Comparison of ENCODE assay signal across 2 cellular contexts in genomic region chr11:5200582-5200981, GRCh38.
TF ChIP-seq lines count a peak whose summit lies in the region.

A gene with protein sequence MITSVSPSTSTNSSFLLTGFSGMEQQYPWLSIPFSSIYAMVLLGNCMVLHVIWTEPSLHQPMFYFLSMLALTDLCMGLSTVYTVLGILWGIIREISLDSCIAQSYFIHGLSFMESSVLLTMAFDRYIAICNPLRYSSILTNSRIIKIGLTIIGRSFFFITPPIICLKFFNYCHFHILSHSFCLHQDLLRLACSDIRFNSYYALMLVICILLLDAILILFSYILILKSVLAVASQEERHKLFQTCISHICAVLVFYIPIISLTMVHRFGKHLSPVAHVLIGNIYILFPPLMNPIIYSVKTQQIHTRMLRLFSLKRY (minus strand): TSS chr11:5200682. CDS start chr11:5200682, 0 bp downstream.

TF ChIP-seq in GM23338, 12 proteins besides CTCF, POLR2A, EP300 and RAD21:
- no peak for TF ChIP-seq ZNF114 (CRISPR knock-in tag; IDR thresholded peaks at IDR 0.05)
- TF ChIP-seq NANOG (IDR thresholded peaks at IDR 0.05; ENCODE audit: borderline replicate concordance), result no peak
- no peak for TF ChIP-seq EZH2phosphoT487 (IDR thresholded peaks at IDR 0.05; ENCODE audit: unreplicated experiment)
- no peak for TF ChIP-seq JUNB (IDR thresholded peaks at IDR 0.05; ENCODE audit: unreplicated experiment)

TF ChIP-seq in K562, 482 proteins besides CTCF, POLR2A, EP300 and RAD21:
- no peak for TF ChIP-seq ZNF384 (IDR thresholded peaks at IDR 0.05; ENCODE audit: low read depth, low read length)
- no peak for TF ChIP-seq XRCC5 (IDR thresholded peaks at IDR 0.05; ENCODE audit: low read depth, low read length)
- TF ChIP-seq TCF7 (IDR thresholded peaks at IDR 0.05; ENCODE audit: borderline replicate concordance), result no peak
- no peak for TF ChIP-seq FOXA1 (IDR thresholded peaks at IDR 0.05; ENCODE audit: borderline replicate concordance)
